ENCODE assay signal across 9 cellular contexts in the genomic region with DNA sequence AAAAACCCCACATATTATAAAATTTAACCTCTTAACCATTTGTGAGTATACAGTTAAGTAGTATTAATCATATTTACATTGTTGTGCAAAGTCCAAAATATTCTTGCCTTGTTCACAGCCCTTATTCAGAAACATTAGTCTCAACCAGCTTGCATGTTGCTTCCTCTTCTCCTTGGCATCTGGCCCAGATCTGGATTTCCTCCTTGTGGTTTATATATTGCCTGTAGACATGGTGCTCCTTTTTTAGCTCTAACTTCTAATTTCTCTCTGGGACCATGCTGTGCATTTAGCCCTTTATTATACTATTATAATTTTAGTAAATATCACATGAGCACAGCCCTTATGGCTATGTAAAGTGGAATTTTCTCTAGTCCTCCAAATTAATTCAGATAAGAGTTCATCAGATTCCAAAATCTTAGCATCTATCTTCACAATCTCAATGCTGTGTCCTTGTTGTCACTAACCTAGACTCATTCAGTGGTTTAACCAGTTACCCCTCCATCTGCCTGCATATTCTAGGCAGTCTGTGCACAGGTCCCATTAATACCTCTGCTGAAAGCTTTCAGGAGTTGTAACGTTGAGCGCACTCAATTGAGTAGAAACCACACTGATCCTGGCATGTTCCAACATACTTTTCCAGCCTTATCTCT. TPM values are rescaled to one million over a fixed set of nuclear protein-coding genes. Genes with fewer than 3 reads are reported as not detected.
A peak's percentile ranks its signal among the peaks of the same experiment; 100 is the strongest.
DNase-seq lines count a peak whose midpoint lies in the region; TF ChIP-seq lines count a peak whose summit lies in the region.
"Had no signal": no experiment of that assay in that cellular context is flagged by ENCODE, and none has a peak within 500 bp of the region (broad histone marks: within the 10 kb centered on the region; RNA-seq: fewer than 3 reads in every experiment).

No MANE protein-coding gene starts in this region.

- H3K9me3 ChIP-seq in Peyer's patch, result no peaks in the 10 kb centered on the region

- H3K4me1 ChIP-seq in Peyer's patch, result peaks cover 0 to 6% (median 2%) of the 10 kb centered on the region in 4 donors

- peaks cover 47% of the 10 kb centered on the region for H3K4me1 Mint-ChIP-seq in osteocyte (ENCODE audit: unreplicated experiment)
- H3K4me1 Mint-ChIP-seq: neural crest cell had no signal

- H3K27me3 Mint-ChIP-seq in osteocyte (ENCODE audit: unreplicated experiment), result no peaks in the 10 kb centered on the region

- peak; percentile 95 for DNase-seq in EH (ENCODE audit: low read depth)
- DNase-seq in H4 (ENCODE audit: low spot score), result peak; percentile 89
- DNase-seq in Peyer's patch, result peak in 2 of 3 donors; percentile 54 to 80
- DNase-seq in erythroblast (lab: John Stamatoyannopoulos, UW), result peak; percentile 42 to 50
- DNase-seq in osteocyte (ENCODE audit: extremely low spot score, unreplicated experiment), result peak; percentile 83
- DNase-seq in H7, result no peak
- no peak for DNase-seq in NCI-H748 (lab: John Stamatoyannopoulos, UW; ENCODE audit: unreplicated experiment)

- TF ChIP-seq POLR2A in Peyer's patch (IDR thresholded peaks at IDR 0.05), result no peak
- TF ChIP-seq POLR2A in erythroblast (IDR thresholded peaks at IDR 0.05; ENCODE audit: low read length), result no peak

- H3K36me3 ChIP-seq in Peyer's patch (no peaks in the 10 kb centered on the region), H7 (replicated peaks; ENCODE audit: control insufficient read depth, insufficient read depth, low read length) (no peaks in the 10 kb centered on the region)

- H3K4me3 ChIP-seq in Peyer's patch, result no peak overlapping the region
- H3K4me3 ChIP-seq in H7 (ENCODE audit: insufficient read depth, low read depth, low read length), result no peak overlapping the region

- peak overlapping the region in 2 of 4 donors; percentile 29 to 36 for H3K27ac ChIP-seq in Peyer's patch

- no peaks in the 10 kb centered on the region for H3K36me3 Mint-ChIP-seq in osteocyte (ENCODE audit: unreplicated experiment)

- no peak overlapping the region for H3K4me3 Mint-ChIP-seq in osteocyte (ENCODE audit: unreplicated experiment)
- H3K4me3 Mint-ChIP-seq: neural crest cell; T-helper 1 cell treated with Interleukin-12 subunit alpha and Interleukin-12 subunit beta and Interleukin-4 antibody, amounts not matched to agents 30 μg/mL and 1 μg/mL, for 36 hours had no signal

- no peaks in the 10 kb centered on the region for H3K9me3 Mint-ChIP-seq in osteocyte (ENCODE audit: unreplicated experiment)
- H3K9me3 Mint-ChIP-seq: neural crest cell; T-helper 1 cell treated with Interleukin-12 subunit alpha and Interleukin-12 subunit beta and Interleukin-4 antibody, amounts not matched to agents 30 μg/mL and 1 μg/mL, for 36 hours had no signal

- no peak overlapping the region for H3K27ac Mint-ChIP-seq in osteocyte (ENCODE audit: unreplicated experiment)
- H3K27ac Mint-ChIP-seq: T-helper 1 cell treated with Interleukin-12 subunit alpha and Interleukin-12 subunit beta and Interleukin-4 antibody, amounts not matched to agents 30 μg/mL and 1 μg/mL, for 36 hours had no signal

- TF ChIP-seq CTCF in Peyer's patch (IDR thresholded peaks at IDR 0.05) (no peak), osteocyte (IDR thresholded peaks at IDR 0.05) (no peak)

- no peaks in the 10 kb centered on the region for H3K27me3 ChIP-seq in Peyer's patch
- no peaks in the 10 kb centered on the region for H3K27me3 ChIP-seq in H7 (ENCODE audit: control insufficient read depth, insufficient read depth, low read length)

RNA-seq across cellular contexts. Expression of gene CPED1, which starts 7.9 kb away (rescaled TPM):
- total RNA-seq in H4 (2014; rRNA removed; shearing (Covaris generic)), result 23.8 and 26.5 TPM in 2 replicates
- total RNA-seq in Peyer's patch (10 to 100 TPM in 2 of 4 donors, 1 to 10 TPM in 2; 4.4 to 50.3 (median 8.5) TPM), osteocyte (3.4 and 3.9 TPM in 2 replicates)
- not detected in 2 replicates for total RNA-seq in H7 (2014; rRNA removed; shearing (Covaris generic))

RNA-seq across cellular contexts. Expression of gene ING3, which starts 45.9 kb away (rescaled TPM):
- 23.9 and 33.0 TPM in 2 replicates for total RNA-seq in H4 (2014; rRNA removed; shearing (Covaris generic))
- total RNA-seq in Peyer's patch, result 10 to 100 TPM; 17.9 to 24.8 (median 22.7) TPM
- total RNA-seq in osteocyte, result 20.2 and 20.7 TPM in 2 replicates
- total RNA-seq in H7 (2014; rRNA removed; shearing (Covaris generic)), result 6.7 and 8.7 TPM in 2 replicates

Comparison
In these comparisons a context has a peak if more than half of its experiments do, and no peak if none do; other contexts are left out.
1. DNase-seq: peak in EH (single experiment), H4 (single experiment), Peyer's patch (2 of 3), erythroblast (2 of 2) and osteocyte (single experiment); none in H7 (single experiment) and NCI-H748 (single experiment).